ENCODE assay signal across 21 cellular contexts in the genomic region with DNA sequence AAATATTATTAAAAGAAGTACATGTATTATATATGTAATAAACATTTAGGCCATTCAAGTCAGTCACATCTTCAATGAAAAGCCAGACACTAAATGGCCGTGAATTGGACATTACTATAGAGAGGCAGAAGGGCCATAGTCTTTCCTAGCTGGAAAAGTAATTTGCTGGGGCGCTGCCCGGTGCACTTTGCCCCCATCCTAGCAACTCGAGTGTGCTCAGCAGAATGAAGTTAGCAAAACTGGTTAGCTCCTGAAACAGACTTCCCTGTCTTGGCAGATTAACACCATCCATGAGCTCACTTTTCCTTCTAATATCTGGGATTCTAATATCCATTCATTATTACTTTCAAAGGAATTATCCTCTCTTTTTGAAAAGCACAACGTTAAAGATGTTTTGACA. TPM values are rescaled to one million over a fixed set of nuclear protein-coding genes. Genes with fewer than 3 reads are reported as not detected.
A peak's percentile ranks its signal among the peaks of the same experiment; 100 is the strongest.
DNase-seq lines count a peak whose midpoint lies in the region; ATAC-seq and TF ChIP-seq lines count a peak whose summit lies in the region.
"Had no signal": no experiment of that assay in that cellular context is flagged by ENCODE, and none has a peak within 500 bp of the region (broad histone marks: within the 10 kb centered on the region; RNA-seq: fewer than 3 reads in every experiment).

No MANE protein-coding gene starts in this region.

- no peaks in the 10 kb centered on the region for H4K20me1 ChIP-seq in MM.1S (ENCODE audit: insufficient read depth, low read length)

- H3K27ac ChIP-seq in duodenal mucosa (ENCODE audit: low read depth, low read length) (peak overlapping the region; percentile 20), suprapubic skin (peak overlapping the region; percentile 39), MM.1S (ENCODE audit: low read length) (no peak overlapping the region)
- H3K27ac ChIP-seq: brain microvascular endothelial cell, PC-9, vagina had no signal

- H3K36me3 Mint-ChIP-seq in memory B cell: no peaks in the 10 kb centered on the region

- WGBS in suprapubic skin: 62% methylated on average over 5 of the region's 5 CpGs

- no peak overlapping the region for H2AFZ ChIP-seq in MM.1S (ENCODE audit: low read length)
- H2AFZ ChIP-seq: PC-9 had no signal

- no peak overlapping the region for H3K4me2 ChIP-seq in MM.1S (ENCODE audit: low read depth, low read length)
- H3K4me2 ChIP-seq: PC-9 had no signal

- TF ChIP-seq CTCF in suprapubic skin (IDR thresholded peaks at IDR 0.05) (no peak), MM.1S (IDR thresholded peaks at IDR 0.05; ENCODE audit: low read length) (no peak)

- H3K4me3 ChIP-seq in duodenal mucosa (ENCODE audit: low read depth in 1 of 2, low read length in 2 of 2) (peak overlapping the region in 1 of 2 donors; percentile 7), suprapubic skin (no peak overlapping the region), MM.1S (ENCODE audit: low read length) (no peak overlapping the region)
- H3K4me3 ChIP-seq: K562, PC-9, vagina had no signal

- no peak for ATAC-seq in memory B cell (ENCODE audit: low read depth)
- ATAC-seq: activated naive CD4-positive, alpha-beta T cell treated with anti-CD3 and anti-CD28 coated beads, Interleukin-2, amount 50 U/mL, for 72 hours; activated T-cell treated with anti-CD3 and anti-CD28 coated beads, Interleukin-2, amount 50 U/mL, for 72 hours; K562; sciatic nerve; stimulated activated naive CD8-positive, alpha-beta T cell treated with anti-CD3 and anti-CD28 coated beads, Interleukin-15, Interleukin-2, amounts not matched to agents 100 U/mL and 50 U/mL, for 24 hours had no signal

- H3K9me3 Mint-ChIP-seq in memory B cell: no peaks in the 10 kb centered on the region
- H3K9me3 Mint-ChIP-seq: activated naive CD4-positive, alpha-beta T cell treated with anti-CD3 and anti-CD28 coated beads, Interleukin-2, amount 50 U/mL, for 72 hours; activated T-cell treated with anti-CD3 and anti-CD28 coated beads, Interleukin-2, amount 50 U/mL, for 72 hours had no signal

- H3K27ac Mint-ChIP-seq in memory B cell: peak overlapping the region; percentile 88
- H3K27ac Mint-ChIP-seq: activated naive CD4-positive, alpha-beta T cell treated with anti-CD3 and anti-CD28 coated beads, Interleukin-2, amount 50 U/mL, for 72 hours; activated T-cell treated with anti-CD3 and anti-CD28 coated beads, Interleukin-2, amount 50 U/mL, for 72 hours had no signal

- H3K27me3 Mint-ChIP-seq in memory B cell: no peaks in the 10 kb centered on the region

- H3K9ac ChIP-seq in duodenal mucosa (ENCODE audit: low read depth in 1 of 2, low read length in 2 of 2): peak overlapping the region in 1 of 2 donors; percentile 47
- H3K9ac ChIP-seq in MM.1S (ENCODE audit: low read length): no peak overlapping the region

- no peak for TF ChIP-seq POLR2A in suprapubic skin (IDR thresholded peaks at IDR 0.05)

- DNase-seq in HuH-7 (ENCODE audit: low spot score): peak; percentile 42
- no peak for DNase-seq in memory B cell (ENCODE audit: low spot score in 2 of 2)
- DNase-seq in suprapubic skin (ENCODE audit: low spot score in 2 of 2): no peak
- DNase-seq in activated CD8-positive, alpha-beta memory T cell treated with anti-CD3 and anti-CD28 coated beads, Interleukin-2, amount 50 U/mL, for 4 hours: no peak
- DNase-seq in MM.1S: no peak
- DNase-seq in DMS 273 (lab: John Stamatoyannopoulos, UW; ENCODE audit: unreplicated experiment): no peak
- DNase-seq: activated T-cell treated with anti-CD3 and anti-CD28 coated beads, Interleukin-2, amount 50 U/mL, for 72 hours; brain microvascular endothelial cell; Calu3; erythroblast; H7; mesendoderm; NCI-H1048; PC-9; stimulated activated naive CD8-positive, alpha-beta T cell treated with anti-CD3 and anti-CD28 coated beads, Interleukin-15, Interleukin-2, amounts not matched to agents 100 U/mL and 50 U/mL, for 24 hours; T-helper 9 cell had no signal

- H3K79me2 ChIP-seq in MM.1S (ENCODE audit: low read length): no peaks in the 10 kb centered on the region

- H3K9me3 ChIP-seq in duodenal mucosa (ENCODE audit: control insufficient read depth in 1 of 2, low read length in 2 of 2) (no peaks in the 10 kb centered on the region), suprapubic skin (no peaks in the 10 kb centered on the region), MM.1S (replicated peaks; ENCODE audit: insufficient read depth, low read length) (no peaks in the 10 kb centered on the region)
- H3K9me3 ChIP-seq: vagina had no signal

- H3K27me3 ChIP-seq in duodenal mucosa (ENCODE audit: control insufficient read depth in 1 of 2, insufficient read depth in 2 of 2, low read length in 2 of 2) (no peaks in the 10 kb centered on the region), suprapubic skin (no peaks in the 10 kb centered on the region), MM.1S (replicated peaks; ENCODE audit: insufficient read depth, low read length) (no peaks in the 10 kb centered on the region)
- H3K27me3 ChIP-seq: brain microvascular endothelial cell, vagina had no signal

- no peak for TF ChIP-seq EP300 in suprapubic skin (IDR thresholded peaks at IDR 0.05)

- H3K4me1 Mint-ChIP-seq in memory B cell: peaks cover 9% of the 10 kb centered on the region

- no peaks in the 10 kb centered on the region for H3K9me2 ChIP-seq in MM.1S (replicated peaks; ENCODE audit: insufficient read depth, low read length)

- H3K4me3 Mint-ChIP-seq in memory B cell: no peak overlapping the region
- H3K4me3 Mint-ChIP-seq: activated T-cell treated with anti-CD3 and anti-CD28 coated beads, Interleukin-2, amount 50 U/mL, for 72 hours had no signal

- H3K36me3 ChIP-seq in duodenal mucosa (ENCODE audit: control insufficient read depth in 1 of 2, insufficient read depth in 2 of 2, low read length in 2 of 2): no peaks in the 10 kb centered on the region
- no peaks in the 10 kb centered on the region for H3K36me3 ChIP-seq in suprapubic skin
- no peaks in the 10 kb centered on the region for H3K36me3 ChIP-seq in MM.1S (replicated peaks; ENCODE audit: insufficient read depth, low read length)
- H3K36me3 ChIP-seq: brain microvascular endothelial cell, vagina had no signal

- H3K4me1 ChIP-seq in duodenal mucosa (ENCODE audit: control insufficient read depth in 1 of 2, insufficient read depth in 2 of 2, low read length in 2 of 2): peaks cover 18 to 19% of the 10 kb centered on the region in 2 donors
- peaks cover 24% of the 10 kb centered on the region for H3K4me1 ChIP-seq in suprapubic skin
- no peaks in the 10 kb centered on the region for H3K4me1 ChIP-seq in MM.1S (ENCODE audit: low read length)

- no peaks in the 10 kb centered on the region for H3F3A ChIP-seq in MM.1S (ENCODE audit: insufficient read depth, low read length)

RNA-seq across cellular contexts. Expression of a gene that starts 2.8 kb away (rescaled TPM):
- 1 to 10 TPM; 6.0 to 9.9 (median 7.2) TPM for total RNA-seq in suprapubic skin

RNA-seq across cellular contexts. Expression of a gene that starts 57.9 kb away (rescaled TPM):
- 10 to 100 TPM; 18.1 to 30.9 (median 27.4) TPM for total RNA-seq in suprapubic skin
